7 cellular contexts compared by ENCODE assay signal in the genomic region with DNA sequence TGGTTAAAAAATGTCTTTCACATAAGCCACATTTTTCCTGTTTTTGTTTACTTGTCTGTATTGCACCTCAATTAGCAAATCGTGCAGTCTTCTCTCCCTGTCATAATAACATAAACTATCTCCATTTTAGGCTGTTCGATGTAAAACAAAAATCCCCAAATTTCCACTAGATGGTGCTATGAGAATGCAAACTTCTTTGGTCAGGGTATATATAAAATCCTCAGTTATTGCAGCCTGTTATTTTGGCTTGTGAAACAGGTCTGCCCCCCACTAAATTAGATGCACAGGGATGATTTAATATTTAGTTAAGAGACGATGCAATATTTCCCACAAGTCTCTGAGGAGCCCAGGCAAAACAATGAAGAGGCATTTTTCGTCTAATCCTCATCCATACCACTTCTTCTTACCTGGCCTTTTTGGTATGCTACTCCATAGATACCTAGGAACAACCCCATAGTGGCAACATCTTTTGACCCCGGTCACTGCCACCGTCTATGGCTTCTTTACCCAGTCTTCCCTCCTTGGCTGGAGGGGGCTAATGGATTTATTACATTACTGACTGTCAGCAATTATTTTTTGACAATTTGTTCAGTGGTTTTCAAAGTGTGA.
A peak's percentile ranks its signal among the peaks of the same experiment; 100 is the strongest.
DNase-seq lines count a peak whose midpoint lies in the region; ATAC-seq and TF ChIP-seq lines count a peak whose summit lies in the region.

No MANE protein-coding gene starts in this region.

- no peaks in the 10 kb centered on the region for H3K9me3 ChIP-seq in OCI-LY1 (ENCODE audit: low read length)

- H3K9me3 Mint-ChIP-seq in memory B cell = no peaks in the 10 kb centered on the region

- no peak overlapping the region for H3K4me2 ChIP-seq in OCI-LY1 (ENCODE audit: low read length)

- no peak overlapping the region for H3K4me3 ChIP-seq in OCI-LY1 (ENCODE audit: low read depth, low read length, poor library complexity, severe bottlenecking)

- no peaks in the 10 kb centered on the region for H3K36me3 ChIP-seq in OCI-LY1 (ENCODE audit: insufficient read depth, low read length)

- H4K20me1 ChIP-seq in OCI-LY1 (ENCODE audit: insufficient read depth, low read length) = no peaks in the 10 kb centered on the region

- H3K9me2 ChIP-seq in OCI-LY1 (ENCODE audit: low read depth, low read length) = no peaks in the 10 kb centered on the region

- DNase-seq in GM04504 (ENCODE audit: low read depth) = peak; percentile 49
- DNase-seq in KBM-7 = peak; percentile 80
- peak; percentile 72 for DNase-seq in dermis blood vessel endothelial cell
- peak; percentile 10 to 44 for DNase-seq in memory B cell (ENCODE audit: low spot score in 2 of 2)
- no peak for DNase-seq in NK-92 treated with Interleukin-12 subunit alpha and Interleukin-12 subunit beta, amount 100 ng/mL, for 24 hours (lab: John Stamatoyannopoulos, UW)

- H3K36me3 Mint-ChIP-seq in memory B cell = no peaks in the 10 kb centered on the region

- no peak overlapping the region for H3K27ac ChIP-seq in OCI-LY1 (ENCODE audit: low read depth, low read length, poor library complexity, severe bottlenecking)

- peak; percentile 71 for TF ChIP-seq CTCF in OCI-LY1 (IDR thresholded peaks at IDR 0.05; ENCODE audit: low read length)

- no peaks in the 10 kb centered on the region for H3K4me1 ChIP-seq in OCI-LY1 (ENCODE audit: insufficient read depth, low read length, severe bottlenecking)

- ATAC-seq in GM21619 (IDR thresholded peaks at IDR 0.05; ENCODE audit: unreplicated experiment) (peak; percentile 67), memory B cell (ENCODE audit: low read depth) (peak; percentile 60)

- no peak overlapping the region for H3K27ac Mint-ChIP-seq in memory B cell

- H3F3A ChIP-seq in OCI-LY1 (ENCODE audit: insufficient read depth, low read length) = no peaks in the 10 kb centered on the region

- no peaks in the 10 kb centered on the region for H3K79me2 ChIP-seq in OCI-LY1 (ENCODE audit: insufficient read depth, low read length)

- H3K4me3 Mint-ChIP-seq in memory B cell = no peak overlapping the region

- H3K4me1 Mint-ChIP-seq in memory B cell = peaks cover 10% of the 10 kb centered on the region

- H3K27me3 ChIP-seq in OCI-LY1 (ENCODE audit: insufficient read depth, low read length) = no peaks in the 10 kb centered on the region

- no peak overlapping the region for H3K9ac ChIP-seq in OCI-LY1 (ENCODE audit: low read length)

- H2AFZ ChIP-seq in OCI-LY1 (ENCODE audit: low read length) = no peak overlapping the region

- peaks cover 4% of the 10 kb centered on the region for H3K27me3 Mint-ChIP-seq in memory B cell

- in situ Hi-C loops in KBM-7 (cut with MboI; ENCODE audit: low pct_unique_long_range_greater_than_20kb, low sequenced_read_pairs) = loop anchor here (25.0 kb wide), 1 partner anchor 938 kb away; no protein-coding TSS in a partner anchor
